8 cellular contexts compared by ENCODE assay signal in the genomic region with DNA sequence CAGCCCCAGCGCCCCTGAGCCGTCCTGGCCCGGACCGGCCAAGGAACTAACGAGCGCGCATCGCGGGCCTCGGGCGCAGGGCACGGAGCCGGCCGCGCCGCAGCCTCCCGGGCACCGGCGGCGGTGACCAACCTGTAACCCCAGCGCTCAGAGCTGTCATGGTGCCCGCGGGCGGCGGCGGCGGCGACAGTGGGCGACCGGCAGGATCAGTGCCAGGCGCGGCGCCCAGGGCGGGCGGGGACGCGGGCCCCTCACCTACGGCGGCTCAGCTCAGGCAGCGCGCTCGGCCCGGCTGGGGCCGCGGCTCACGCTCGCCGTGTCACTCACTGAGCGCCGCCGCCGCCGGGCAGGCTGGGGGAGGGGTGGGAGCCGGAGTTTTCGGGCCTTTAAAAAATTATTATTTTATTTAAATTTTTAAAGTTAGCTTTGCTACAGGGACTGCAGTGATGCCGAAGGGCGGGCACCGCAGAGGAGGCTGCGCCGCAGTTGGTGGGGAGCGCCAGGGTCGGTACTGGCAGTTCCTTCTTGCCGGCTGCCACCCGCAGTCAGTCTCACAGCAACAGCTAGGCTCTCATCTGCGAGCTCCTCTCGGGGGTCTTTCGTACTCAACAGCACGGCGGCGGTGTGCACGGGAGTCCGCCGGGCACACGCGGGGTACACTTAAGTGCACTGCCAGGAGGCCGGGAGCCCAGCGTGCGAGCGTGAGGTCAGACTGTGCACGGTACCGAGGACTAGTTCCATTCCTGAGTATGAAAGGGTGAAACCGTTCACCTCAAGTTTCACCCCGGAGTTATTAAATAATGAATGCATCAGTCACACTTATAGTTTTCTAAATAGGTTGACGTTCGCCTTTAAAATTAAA. TPM values are rescaled to one million over a fixed set of nuclear protein-coding genes. Genes with fewer than 3 reads are reported as not detected.
DNase-seq lines count a peak whose midpoint lies in the region; ATAC-seq and TF ChIP-seq lines count a peak whose summit lies in the region.

A gene (minus strand): TSS at position 328 of the 862 bp plus-strand sequence. CDS start 17,382 bp downstream, outside the sequence.

- intact Hi-C loops in heart left ventricle (cut with DNase I) (loop anchor here in 1 of 10 donors (5.0 kb wide), 1 partner anchor 71 kb away; no protein-coding TSS in a partner anchor), posterior cingulate gyrus (cut with DNase I) (no loop called here)

- WGBS in heart left ventricle, 4 donors: 1 to 2% (median 1%) methylated on average over 60 to 85 of the region's 85 CpGs

- no peaks in the 10 kb centered on the region for H3K36me3 Mint-ChIP-seq in activated naive CD4-positive, alpha-beta T cell treated with anti-CD3 and anti-CD28 coated beads, Interleukin-2, amount 50 U/mL, for 24 hours

- peak within 1 kb of the TSS in 11 of 12 donors; percentile 28 to 88 (median 73) for H3K27ac ChIP-seq in heart left ventricle

- no peak for TF ChIP-seq POLR2A in heart left ventricle (IDR thresholded peaks at IDR 0.05)
- no peak for TF ChIP-seq POLR2A in erythroblast (IDR thresholded peaks at IDR 0.05; ENCODE audit: low read length)

- H3K27me3 Mint-ChIP-seq in activated naive CD4-positive, alpha-beta T cell treated with anti-CD3 and anti-CD28 coated beads, Interleukin-2, amount 50 U/mL, for 24 hours: peaks cover 29% of the 10 kb centered on the region

- H3K4me1 ChIP-seq in heart left ventricle: peaks cover 0 to 21% (median 0%) of the 10 kb centered on the region in 12 donors

- H3K4me1 Mint-ChIP-seq in activated naive CD4-positive, alpha-beta T cell treated with anti-CD3 and anti-CD28 coated beads, Interleukin-2, amount 50 U/mL, for 24 hours: no peaks in the 10 kb centered on the region

- ATAC-seq in heart left ventricle: peak; percentile 48 to 95 (median 89)
- ATAC-seq in GM19463 (IDR thresholded peaks at IDR 0.05; ENCODE audit: unreplicated experiment): no peak

- no peak for TF ChIP-seq CTCF in WI38 (IDR thresholded peaks at IDR 0.05; ENCODE audit: low read depth, low read length)
- TF ChIP-seq CTCF in heart left ventricle (IDR thresholded peaks at IDR 0.05): no peak

- no peaks in the 10 kb centered on the region for H3K36me3 ChIP-seq in heart left ventricle

- no peaks in the 10 kb centered on the region for H3K9me3 Mint-ChIP-seq in activated naive CD4-positive, alpha-beta T cell treated with anti-CD3 and anti-CD28 coated beads, Interleukin-2, amount 50 U/mL, for 24 hours

- H3K27me3 ChIP-seq in heart left ventricle: peaks cover 0 to 29% (median 5%) of the 10 kb centered on the region in 9 donors

- H3K9me3 ChIP-seq in heart left ventricle: no peaks in the 10 kb centered on the region

- H3K27ac Mint-ChIP-seq in activated naive CD4-positive, alpha-beta T cell treated with anti-CD3 and anti-CD28 coated beads, Interleukin-2, amount 50 U/mL, for 24 hours: no peak within 1 kb of the TSS

- peak within 1 kb of the TSS; percentile 63 for H3K4me3 ChIP-seq in WI38 (ENCODE audit: low read depth, low read length)
- H3K4me3 ChIP-seq in heart left ventricle: peak within 1 kb of the TSS; percentile 43 to 86 (median 64)

- DNase-seq in activated naive CD4-positive, alpha-beta T cell treated with Interleukin-2 at 50 U/mL for 16 hours: no peak
- peak; percentile 15 to 64 (median 43) for DNase-seq in heart left ventricle
- DNase-seq in posterior cingulate gyrus: peak; percentile 44 to 94 (median 58)
- DNase-seq in erythroblast (lab: John Stamatoyannopoulos, UW): no peak
- no peak for DNase-seq in UCSD-AML1 (lab: John Stamatoyannopoulos, UW; ENCODE audit: unreplicated experiment)

- peak within 1 kb of the TSS; percentile 51 for H3K4me3 Mint-ChIP-seq in activated naive CD4-positive, alpha-beta T cell treated with anti-CD3 and anti-CD28 coated beads, Interleukin-2, amount 50 U/mL, for 24 hours

RNA-seq across cellular contexts. Expression of the gene that starts here (rescaled TPM):
- total RNA-seq in heart left ventricle: 10 to 100 TPM in 1 of 9 donors, 1 to 10 TPM in 8; 5.2 to 11.4 (median 6.9) TPM
- 1 to 10 TPM in 1 of 2 donors, not detected in 1; 1.9 TPM for polyA plus RNA-seq in heart left ventricle

Comparison
In these comparisons a context has a peak if more than half of its experiments do, and no peak if none do; other contexts are left out.
1. DNase-seq: peak in heart left ventricle (5 of 5) and posterior cingulate gyrus (10 of 10); none in activated naive CD4-positive, alpha-beta T cell treated with Interleukin-2 at 50 U/mL for 16 hours (single experiment), erythroblast (0 of 2) and UCSD-AML1 (single experiment).